In genomic region chr15:38453971-38454686, GRCh38 we compare ENCODE assay signal across 1 cellular context.
TF ChIP-seq lines count a peak whose summit lies in the region.

FAM98B (plus strand) TSS chr15:38454127; CDS start chr15:38454162, 35 bp downstream.

TF ChIP-seq in K562, 482 proteins besides CTCF, POLR2A, EP300 and RAD21 (continued from another document and continues in another):
- TF ChIP-seq REST (CRISPR knock-in tag; IDR thresholded peaks at IDR 0.05; ENCODE audit: low read depth) (peak; percentile 29; the same call in 1 of the 2 replicates), JUNB (CRISPR knock-in tag; conservative IDR thresholded peaks at IDR 0.05) (peak; percentile 51; the same call in 1 of the 2 replicates), NCOA2 (IDR thresholded peaks at IDR 0.05; ENCODE audit: partially characterized antibody in 2 of 2) (no peak), SMAD4 (CRISPR knock-in tag; conservative IDR thresholded peaks at IDR 0.05) (peak; percentile 75; the same call in 1 of the 2 replicates), CREB1 (IDR thresholded peaks at IDR 0.05) (peak; percentile 44; the same call in 1 of the 2 replicates), CREB1 (CRISPR knock-in tag; IDR thresholded peaks at IDR 0.05) (peak; percentile 74), ZNF232 (CRISPR knock-in tag; IDR thresholded peaks at IDR 0.05) (no peak), TCF7L2 (IDR thresholded peaks at IDR 0.05; ENCODE audit: low read depth, low read length) (no peak), CBFA2T3 (IDR thresholded peaks at IDR 0.05) (no peak), ZBTB43 (CRISPR knock-in tag; IDR thresholded peaks at IDR 0.05) (no peak), YBX1 (IDR thresholded peaks at IDR 0.05) (no peak), THRAP3 (IDR thresholded peaks at IDR 0.05; ENCODE audit: borderline replicate concordance) (peak; percentile 70; the same call in 1 of the 2 replicates), TEAD4 (IDR thresholded peaks at IDR 0.05; ENCODE audit: low read length) (peak; percentile 23; the same call in 1 of the 2 replicates), TEAD4 (CRISPR knock-in tag; IDR thresholded peaks at IDR 0.05; ENCODE audit: borderline replicate concordance) (no peak), SNAPC5 (CRISPR knock-in tag; IDR thresholded peaks at IDR 0.05) (no peak), USF2 (CRISPR knock-in tag; IDR thresholded peaks at IDR 0.05) (no peak; the same call in 1 of the 2 replicates), KLF10 (CRISPR knock-in tag; IDR thresholded peaks at IDR 0.05) (no peak), SREBF2 (CRISPR knock-in tag; IDR thresholded peaks at IDR 0.05) (no peak), GABPB1 (CRISPR knock-in tag; IDR thresholded peaks at IDR 0.05) (peak; percentile 95), KLF13 (tag; IDR thresholded peaks at IDR 0.05; ENCODE audit: borderline replicate concordance, low read depth) (no peak), CHD2 (IDR thresholded peaks at IDR 0.05; ENCODE audit: low read depth, low read length) (no peak), E2F6 (IDR thresholded peaks at IDR 0.05; ENCODE audit: borderline replicate concordance in 1 of 2, extremely low read depth in 1 of 2, insufficient read depth in 1 of 2, insufficient read length in 1 of 2, low read depth in 1 of 2, low read length in 1 of 2, poor library complexity in 1 of 2, severe bottlenecking in 1 of 2) (peak; percentile 58 to 84), PHB (CRISPR knock-in tag; IDR thresholded peaks at IDR 0.05) (0 out of 2 replicates have a peak, but pooled peaks have one; percentile 10), ZNF407 (IDR thresholded peaks at IDR 0.05; ENCODE audit: low read depth) (no peak), FOXO4 (CRISPR knock-in tag; IDR thresholded peaks at IDR 0.05) (no peak), ZNF217 (CRISPR knock-in tag; IDR thresholded peaks at IDR 0.05) (no peak), MED1 (CRISPR knock-in tag; IDR thresholded peaks at IDR 0.05; ENCODE audit: borderline replicate concordance) (no peak), CHD4 (IDR thresholded peaks at IDR 0.05; ENCODE audit: insufficient read depth, insufficient replicate concordance, low read depth, low read length, poor library complexity, severe bottlenecking) (no peak), PHF21A (IDR thresholded peaks at IDR 0.05; ENCODE audit: borderline replicate concordance, low read depth) (peak; percentile 51; the same call in 1 of the 2 replicates), TOE1 (IDR thresholded peaks at IDR 0.05; ENCODE audit: borderline replicate concordance) (peak; percentile 90), TOE1 (CRISPR knock-in tag; IDR thresholded peaks at IDR 0.05; ENCODE audit: borderline replicate concordance, low read depth) (no peak), TCF15 (CRISPR knock-in tag; IDR thresholded peaks at IDR 0.05) (peak; percentile 38; the same call in 1 of the 2 replicates), GABPB2 (CRISPR knock-in tag; conservative IDR thresholded peaks at IDR 0.05) (no peak), NR1H2 (CRISPR knock-in tag; IDR thresholded peaks at IDR 0.05) (no peak), TRIM25 (IDR thresholded peaks at IDR 0.05; ENCODE audit: borderline replicate concordance) (no peak), ZNF354B (CRISPR knock-in tag; IDR thresholded peaks at IDR 0.05) (no peak), ZNF280A (IDR thresholded peaks at IDR 0.05; ENCODE audit: low read depth, partially characterized antibody) (no peak)
